In the genomic region with DNA sequence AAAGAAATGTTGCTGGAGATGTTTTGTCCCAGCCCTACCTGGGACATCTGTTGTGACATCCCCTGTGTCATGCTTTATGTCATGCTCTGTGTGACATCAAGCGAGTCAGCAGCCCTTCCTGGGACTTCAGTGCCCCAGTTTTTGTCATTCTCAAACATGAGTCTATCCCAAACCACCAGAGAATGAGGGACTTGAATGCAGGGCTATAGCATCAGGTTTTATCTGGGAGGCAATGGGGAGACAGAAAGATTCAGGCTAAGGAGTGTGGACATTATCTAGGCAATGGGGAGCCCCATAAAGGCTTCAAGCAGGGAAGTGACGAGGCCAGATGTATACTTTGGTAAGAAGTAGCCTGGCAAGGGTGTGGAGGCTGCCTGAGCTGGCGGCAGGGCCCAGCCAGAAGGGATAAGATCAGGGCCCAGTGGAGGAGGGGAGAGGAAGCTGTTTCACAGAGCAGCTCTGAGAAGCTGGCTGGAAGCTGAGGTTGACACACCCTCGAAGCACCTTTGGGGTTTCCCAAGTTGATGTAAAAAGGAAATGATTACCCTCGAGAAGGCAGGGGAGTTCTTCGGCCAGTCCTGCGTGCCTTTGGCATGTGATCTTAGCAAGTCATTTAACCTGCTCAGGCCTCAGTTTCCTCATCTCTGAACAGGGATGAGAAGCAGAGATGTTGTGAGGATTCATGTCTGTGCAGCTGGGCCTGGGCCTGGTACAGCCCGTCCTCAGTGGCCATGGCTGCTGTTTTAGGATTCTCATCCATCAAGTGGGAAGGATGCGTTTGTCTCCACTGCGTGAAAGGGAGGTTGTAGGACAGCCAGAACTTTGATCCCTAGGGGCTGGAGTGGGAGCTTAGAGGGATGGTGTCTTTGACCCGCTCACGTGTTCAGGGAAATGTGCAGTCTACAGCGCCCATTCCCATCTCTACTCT, we compare ENCODE assay signal across 1 cellular context.
TF ChIP-seq lines count a peak whose summit lies in the region.

No MANE protein-coding gene starts in this region.

TF ChIP-seq in HCT116, 20 proteins besides CTCF, POLR2A, EP300 and RAD21 (continued from another document):
- TF ChIP-seq, protein P1, sequence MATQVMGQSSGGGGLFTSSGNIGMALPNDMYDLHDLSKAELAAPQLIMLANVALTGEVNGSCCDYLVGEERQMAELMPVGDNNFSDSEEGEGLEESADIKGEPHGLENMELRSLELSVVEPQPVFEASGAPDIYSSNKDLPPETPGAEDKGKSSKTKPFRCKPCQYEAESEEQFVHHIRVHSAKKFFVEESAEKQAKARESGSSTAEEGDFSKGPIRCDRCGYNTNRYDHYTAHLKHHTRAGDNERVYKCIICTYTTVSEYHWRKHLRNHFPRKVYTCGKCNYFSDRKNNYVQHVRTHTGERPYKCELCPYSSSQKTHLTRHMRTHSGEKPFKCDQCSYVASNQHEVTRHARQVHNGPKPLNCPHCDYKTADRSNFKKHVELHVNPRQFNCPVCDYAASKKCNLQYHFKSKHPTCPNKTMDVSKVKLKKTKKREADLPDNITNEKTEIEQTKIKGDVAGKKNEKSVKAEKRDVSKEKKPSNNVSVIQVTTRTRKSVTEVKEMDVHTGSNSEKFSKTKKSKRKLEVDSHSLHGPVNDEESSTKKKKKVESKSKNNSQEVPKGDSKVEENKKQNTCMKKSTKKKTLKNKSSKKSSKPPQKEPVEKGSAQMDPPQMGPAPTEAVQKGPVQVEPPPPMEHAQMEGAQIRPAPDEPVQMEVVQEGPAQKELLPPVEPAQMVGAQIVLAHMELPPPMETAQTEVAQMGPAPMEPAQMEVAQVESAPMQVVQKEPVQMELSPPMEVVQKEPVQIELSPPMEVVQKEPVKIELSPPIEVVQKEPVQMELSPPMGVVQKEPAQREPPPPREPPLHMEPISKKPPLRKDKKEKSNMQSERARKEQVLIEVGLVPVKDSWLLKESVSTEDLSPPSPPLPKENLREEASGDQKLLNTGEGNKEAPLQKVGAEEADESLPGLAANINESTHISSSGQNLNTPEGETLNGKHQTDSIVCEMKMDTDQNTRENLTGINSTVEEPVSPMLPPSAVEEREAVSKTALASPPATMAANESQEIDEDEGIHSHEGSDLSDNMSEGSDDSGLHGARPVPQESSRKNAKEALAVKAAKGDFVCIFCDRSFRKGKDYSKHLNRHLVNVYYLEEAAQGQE (IDR thresholded peaks at IDR 0.05; ENCODE audit: low read depth): no peak
- TF ChIP-seq YY1 (IDR thresholded peaks at IDR 0.05; ENCODE audit: extremely low read depth, insufficient replicate concordance, low read depth, low read length) (no peak), ELF1 (IDR thresholded peaks at IDR 0.05; ENCODE audit: borderline replicate concordance, low read depth) (no peak), CEBPB (IDR thresholded peaks at IDR 0.05; ENCODE audit: low read depth) (no peak), SIN3A (IDR thresholded peaks at IDR 0.05; ENCODE audit: low read depth) (no peak), FOSL1 (IDR thresholded peaks at IDR 0.05; ENCODE audit: low read depth) (no peak), SP1 (IDR thresholded peaks at IDR 0.05; ENCODE audit: low read depth) (no peak), SRF (IDR thresholded peaks at IDR 0.05; ENCODE audit: low read depth) (no peak), ZFX (IDR thresholded peaks at IDR 0.05) (no peak), EZH2 (IDR thresholded peaks at IDR 0.05) (no peak), TCF7L2 (IDR thresholded peaks at IDR 0.05; ENCODE audit: borderline replicate concordance, extremely low read depth, insufficient read depth, insufficient read length) (no peak), JUND (IDR thresholded peaks at IDR 0.05) (no peak), CBX3 (IDR thresholded peaks at IDR 0.05; ENCODE audit: low read depth) (no peak), MAX (IDR thresholded peaks at IDR 0.05) (no peak), EZH2phosphoT487 (IDR thresholded peaks at IDR 0.05; ENCODE audit: borderline replicate concordance) (no peak), POLR2AphosphoS5 (IDR thresholded peaks at IDR 0.05; ENCODE audit: low read depth, low read length) (no peak), ZNF274 (IDR thresholded peaks at IDR 0.05; ENCODE audit: low read depth, low read length) (no peak)
- TF ChIP-seq, protein P2, sequence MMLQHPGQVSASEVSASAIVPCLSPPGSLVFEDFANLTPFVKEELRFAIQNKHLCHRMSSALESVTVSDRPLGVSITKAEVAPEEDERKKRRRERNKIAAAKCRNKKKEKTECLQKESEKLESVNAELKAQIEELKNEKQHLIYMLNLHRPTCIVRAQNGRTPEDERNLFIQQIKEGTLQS (IDR thresholded peaks at IDR 0.05): no peak
- TF ChIP-seq, protein P3, sequence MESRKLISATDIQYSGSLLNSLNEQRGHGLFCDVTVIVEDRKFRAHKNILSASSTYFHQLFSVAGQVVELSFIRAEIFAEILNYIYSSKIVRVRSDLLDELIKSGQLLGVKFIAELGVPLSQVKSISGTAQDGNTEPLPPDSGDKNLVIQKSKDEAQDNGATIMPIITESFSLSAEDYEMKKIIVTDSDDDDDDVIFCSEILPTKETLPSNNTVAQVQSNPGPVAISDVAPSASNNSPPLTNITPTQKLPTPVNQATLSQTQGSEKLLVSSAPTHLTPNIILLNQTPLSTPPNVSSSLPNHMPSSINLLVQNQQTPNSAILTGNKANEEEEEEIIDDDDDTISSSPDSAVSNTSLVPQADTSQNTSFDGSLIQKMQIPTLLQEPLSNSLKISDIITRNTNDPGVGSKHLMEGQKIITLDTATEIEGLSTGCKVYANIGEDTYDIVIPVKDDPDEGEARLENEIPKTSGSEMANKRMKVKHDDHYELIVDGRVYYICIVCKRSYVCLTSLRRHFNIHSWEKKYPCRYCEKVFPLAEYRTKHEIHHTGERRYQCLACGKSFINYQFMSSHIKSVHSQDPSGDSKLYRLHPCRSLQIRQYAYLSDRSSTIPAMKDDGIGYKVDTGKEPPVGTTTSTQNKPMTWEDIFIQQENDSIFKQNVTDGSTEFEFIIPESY (IDR thresholded peaks at IDR 0.05; ENCODE audit: extremely low read depth, insufficient replicate concordance, low read length): no peak
TF ChIP-seq in HCT116: peak in this region for 0.
